In genomic region chr18:11520536-11520935, GRCh38 we compare ENCODE assay signal across 27 cellular contexts.
"Had no signal": no experiment of that assay in that cellular context is flagged by ENCODE, and none has a peak within 500 bp of the region (broad histone marks: within the 10 kb centered on the region; RNA-seq: fewer than 3 reads in every experiment).

No MANE protein-coding gene starts in this region.

- H3K36me3 ChIP-seq: colonic mucosa, gastrocnemius medialis, tibial artery had no signal

- H3K36me3 Mint-ChIP-seq: activated CD4-positive, alpha-beta memory T cell treated with anti-CD3 and anti-CD28 coated beads for 36 hours; activated naive CD8-positive, alpha-beta T cell treated with anti-CD3 and anti-CD28 coated beads, Interleukin-2, amount 10 ng/mL, durations not matched to agents 7 days and 5 days; stimulated activated effector memory CD8-positive, alpha-beta T cell treated with anti-CD3 and anti-CD28 coated beads, Interleukin-12 subunit alpha, Interleukin-12 subunit beta, amount 100 ng/mL, for 72 hours had no signal

- FAIRE-seq: endothelial cell of umbilical vein, islet of Langerhans had no signal

- H3K79me2 ChIP-seq: parathyroid adenoma had no signal

- H3K9ac ChIP-seq: parathyroid adenoma had no signal

- H3K27me3 Mint-ChIP-seq: activated CD4-positive, alpha-beta memory T cell treated with anti-CD3 and anti-CD28 coated beads for 36 hours had no signal

- H3K27me3 ChIP-seq: colonic mucosa, dorsolateral prefrontal cortex, gastrocnemius medialis, tibial artery had no signal

- H3K4me3 ChIP-seq: colonic mucosa, dorsolateral prefrontal cortex, gastrocnemius medialis, tibial artery had no signal

- H3K27ac ChIP-seq: colonic mucosa, dorsolateral prefrontal cortex, gastrocnemius medialis, parathyroid adenoma, tibial artery had no signal

- ATAC-seq: effector memory CD8-positive, alpha-beta T cell; esophagus mucosa; gastrocnemius medialis; left colon; right cardiac atrium; stimulated activated effector memory CD8-positive, alpha-beta T cell treated with anti-CD3 and anti-CD28 coated beads, Interleukin-12 subunit alpha, Interleukin-12 subunit beta, amount 100 ng/mL, for 72 hours; stimulated activated naive CD8-positive, alpha-beta T cell treated with anti-CD3 and anti-CD28 coated beads, Interleukin-15, amount 100 ng/mL, for 72 hours had no signal

- H3K4me3 Mint-ChIP-seq: activated B cell treated with CpG ODN at 0.5 μM for 24 hours; activated CD4-positive, alpha-beta memory T cell treated with anti-CD3 and anti-CD28 coated beads for 36 hours; activated naive CD8-positive, alpha-beta T cell treated with anti-CD3 and anti-CD28 coated beads, Interleukin-2, amount 10 ng/mL, durations not matched to agents 7 days and 5 days; central memory CD8-positive, alpha-beta T cell; effector memory CD8-positive, alpha-beta T cell; nephron progenitor cell; stimulated activated effector memory CD8-positive, alpha-beta T cell treated with anti-CD3 and anti-CD28 coated beads, Interleukin-12 subunit alpha, Interleukin-12 subunit beta, amount 100 ng/mL, for 72 hours; stimulated activated naive CD8-positive, alpha-beta T cell treated with anti-CD3 and anti-CD28 coated beads, Interleukin-15, amount 100 ng/mL, for 72 hours; T-helper 1 cell treated with Interleukin-12 subunit alpha and Interleukin-12 subunit beta and Interleukin-4 antibody, amounts not matched to agents 30 μg/mL and 1 μg/mL, for 36 hours had no signal

- H3K27ac Mint-ChIP-seq: activated B cell treated with CpG ODN at 0.5 μM for 24 hours; activated CD4-positive, alpha-beta memory T cell treated with anti-CD3 and anti-CD28 coated beads for 36 hours; activated naive CD8-positive, alpha-beta T cell treated with anti-CD3 and anti-CD28 coated beads, Interleukin-2, amount 10 ng/mL, durations not matched to agents 7 days and 5 days; effector memory CD8-positive, alpha-beta T cell; nephron progenitor cell; stimulated activated effector memory CD8-positive, alpha-beta T cell treated with anti-CD3 and anti-CD28 coated beads, Interleukin-12 subunit alpha, Interleukin-12 subunit beta, amount 100 ng/mL, for 72 hours; T-helper 1 cell treated with Interleukin-12 subunit alpha and Interleukin-12 subunit beta and Interleukin-4 antibody, amounts not matched to agents 30 μg/mL and 1 μg/mL, for 36 hours had no signal

- H3K4me1 Mint-ChIP-seq: activated B cell treated with CpG ODN at 0.5 μM for 24 hours; activated naive CD8-positive, alpha-beta T cell treated with anti-CD3 and anti-CD28 coated beads, Interleukin-2, amount 10 ng/mL, durations not matched to agents 7 days and 5 days; central memory CD8-positive, alpha-beta T cell; stimulated activated effector memory CD8-positive, alpha-beta T cell treated with anti-CD3 and anti-CD28 coated beads, Interleukin-12 subunit alpha, Interleukin-12 subunit beta, amount 100 ng/mL, for 72 hours; stimulated activated naive CD8-positive, alpha-beta T cell treated with anti-CD3 and anti-CD28 coated beads, Interleukin-15, amount 100 ng/mL, for 72 hours had no signal

- H3K9me3 ChIP-seq: colonic mucosa, gastrocnemius medialis, tibial artery had no signal

- H3K9me3 Mint-ChIP-seq: activated B cell treated with CpG ODN at 0.5 μM for 24 hours; activated CD4-positive, alpha-beta memory T cell treated with anti-CD3 and anti-CD28 coated beads for 36 hours; activated naive CD8-positive, alpha-beta T cell treated with anti-CD3 and anti-CD28 coated beads, Interleukin-2, amount 10 ng/mL, durations not matched to agents 7 days and 5 days; nephron progenitor cell; stimulated activated effector memory CD8-positive, alpha-beta T cell treated with anti-CD3 and anti-CD28 coated beads, Interleukin-12 subunit alpha, Interleukin-12 subunit beta, amount 100 ng/mL, for 72 hours; stimulated activated naive CD8-positive, alpha-beta T cell treated with anti-CD3 and anti-CD28 coated beads, Interleukin-15, amount 100 ng/mL, for 72 hours; T-helper 1 cell treated with Interleukin-12 subunit alpha and Interleukin-12 subunit beta and Interleukin-4 antibody, amounts not matched to agents 30 μg/mL and 1 μg/mL, for 36 hours had no signal

- DNase-seq: activated B cell treated with CpG ODN at 0.5 μM for 24 hours; activated CD4-positive, alpha-beta memory T cell treated with anti-CD3 and anti-CD28 coated beads for 36 hours; activated CD4-positive, alpha-beta T cell treated with anti-CD3 and anti-CD28 coated beads for 4 hours; activated naive CD4-positive, alpha-beta T cell treated with Interleukin-2 at 50 U/mL for 16 hours; activated naive CD8-positive, alpha-beta T cell treated with anti-CD3 and anti-CD28 coated beads, Interleukin-2, amount 10 ng/mL, durations not matched to agents 7 days and 5 days; activated T-cell treated with anti-CD3 and anti-CD28 coated beads, Interleukin-2, amount 50 U/mL, for 48 hours; amygdala; colonic mucosa; dorsolateral prefrontal cortex; effector memory CD8-positive, alpha-beta T cell; gastrocnemius medialis; head of caudate nucleus; left colon; mesenchymal stem cell; nephron progenitor cell; right cardiac atrium; stimulated activated CD4-positive, alpha-beta T cell treated with anti-CD3 and anti-CD28 coated beads, Interleukin-1b, Interleukin-23, amount 100 ng/mL, for 48 hours; stimulated activated naive CD8-positive, alpha-beta T cell treated with anti-CD3 and anti-CD28 coated beads, Interleukin-15, amount 100 ng/mL, for 72 hours; T1000; tibial artery had no signal

- H2AFZ ChIP-seq: parathyroid adenoma had no signal

- H3K4me1 ChIP-seq: colonic mucosa, gastrocnemius medialis, parathyroid adenoma had no signal
